ENCODE assay signal across 16 cellular contexts in the genomic region with DNA sequence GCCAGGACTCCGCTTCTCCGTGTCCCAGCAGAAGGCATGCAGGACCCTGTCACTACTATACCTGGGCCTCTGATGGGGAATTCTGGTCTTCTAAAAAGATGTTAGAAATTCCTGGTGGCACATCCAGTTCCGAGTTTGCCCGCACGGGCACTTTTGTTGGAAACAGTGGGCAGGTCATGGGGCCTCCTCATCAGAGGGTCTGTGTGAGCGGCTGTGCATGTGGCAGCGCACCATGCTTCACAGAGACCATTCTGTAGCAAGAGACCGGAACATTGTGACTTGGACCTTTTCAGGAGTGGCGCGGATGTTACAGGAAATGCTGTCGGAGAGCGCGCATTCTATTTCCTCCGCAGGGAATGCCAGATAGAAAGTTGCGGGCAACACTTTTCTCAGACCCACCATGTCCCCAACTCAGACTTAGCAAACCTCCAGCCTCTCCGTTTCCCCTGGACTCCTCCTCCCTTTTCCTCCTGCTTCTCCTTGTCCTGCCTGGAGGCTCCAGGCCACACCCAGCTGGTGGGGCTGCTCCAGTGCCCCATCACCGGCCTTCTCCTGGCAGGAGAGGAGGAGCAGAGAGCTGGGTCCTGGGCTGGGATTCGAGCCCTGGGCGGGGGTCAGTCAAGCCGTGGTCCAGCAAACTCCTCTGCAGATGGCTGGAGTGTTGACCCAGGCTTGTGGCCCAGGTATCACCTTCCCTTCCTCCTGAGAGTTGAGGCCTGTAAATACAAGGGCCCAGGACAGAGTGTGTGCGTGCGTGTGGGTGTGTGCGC. TPM values are rescaled to one million over a fixed set of nuclear protein-coding genes. Genes with fewer than 3 reads are reported as not detected.
DNase-seq lines count a peak whose midpoint lies in the region; ATAC-seq and TF ChIP-seq lines count a peak whose summit lies in the region.
"Had no signal": no experiment of that assay in that cellular context is flagged by ENCODE, and none has a peak within 500 bp of the region (broad histone marks: within the 10 kb centered on the region; RNA-seq: fewer than 3 reads in every experiment).

No MANE protein-coding gene starts in this region.

- H3K4me3 Mint-ChIP-seq in naive thymus-derived CD4-positive, alpha-beta T cell: peak overlapping the region in 1 of 10 donors; percentile 16
- H3K4me3 Mint-ChIP-seq: brain had no signal

- POLR2A ChIA-PET in RWPE1 (lab: Yijun Ruan, JAX; ENCODE audit: low non-redundant PET): no interaction called here
- POLR2A ChIA-PET in naive thymus-derived CD4-positive, alpha-beta T cell (lab: Charles Lee): interaction anchor here (0.6 to 1.4 kb wide), 5 partner anchors 9 to 36 kb away, joined by 3 read pairs; no protein-coding TSS in a partner anchor

- CTCF ChIA-PET in RWPE1 (lab: Yijun Ruan, JAX): no interaction called here
- CTCF ChIA-PET in naive thymus-derived CD4-positive, alpha-beta T cell (lab: Charles Lee): interaction anchor here (0.7 kb wide), 1 partner anchor 20 kb away, joined by 3 read pairs; no protein-coding TSS in a partner anchor

- H3K27ac Mint-ChIP-seq in naive thymus-derived CD4-positive, alpha-beta T cell: peak overlapping the region in 5 of 9 donors; percentile 57 to 80 (median 67)
- H3K27ac Mint-ChIP-seq: activated T-helper 2 cell treated with anti-CD3 and anti-CD28 coated beads, Interferon-gamma antibody, Interleukin-2, Interleukin-4, amounts not matched to agents 10 μg/mL and 5 μg/mL and 100 μg/mL, durations not matched to agents 14 hours and 24 hours and 36 hours had no signal

- H3K36me3 ChIP-seq in colonic mucosa (peaks cover 6% of the 10 kb centered on the region), subcutaneous abdominal adipose tissue (ENCODE audit: control insufficient read depth in 5 of 5, insufficient read depth in 5 of 5, low read length in 5 of 5) (peaks cover 0 to 37% (median 35%) of the 10 kb centered on the region in 5 donors)
- peaks cover 5 to 54% (median 5%) of the 10 kb centered on the region in 3 experiments for H3K36me3 ChIP-seq in naive thymus-derived CD4-positive, alpha-beta T cell (ENCODE audit: control insufficient read depth in 2 of 3, insufficient read depth in 3 of 3, low read length in 3 of 3)

- DNase-seq in RWPE1 (ENCODE audit: low spot score) (no peak), colonic mucosa (no peak), DMS79 (lab: John Stamatoyannopoulos, UW) (no peak), NCI-H1417 (lab: John Stamatoyannopoulos, UW) (no peak)
- DNase-seq in naive thymus-derived CD4-positive, alpha-beta T cell: no peak
- DNase-seq: activated CD4-positive, alpha-beta T cell treated with anti-CD3 and anti-CD28 coated beads for 4 hours; NCI-H1436 treated with DMSO at 0.1 percent for 48 hours; NCI-H446 treated with DMSO at 0.1 percent for 48 hours; OCI-M1; T-helper 1 cell had no signal

- intact Hi-C loops in colonic mucosa (cut with DNase I): no loop called here
- intact Hi-C loops in naive thymus-derived CD4-positive, alpha-beta T cell (cut with micrococcal nuclease): no loop called here

- no peak for ATAC-seq in naive thymus-derived CD4-positive, alpha-beta T cell
- ATAC-seq in HG03460 (IDR thresholded peaks at IDR 0.05; ENCODE audit: unreplicated experiment): no peak
- ATAC-seq: K562 had no signal

- H3K9me3 ChIP-seq in colonic mucosa (no peaks in the 10 kb centered on the region), subcutaneous abdominal adipose tissue (ENCODE audit: control insufficient read depth in 5 of 5, low read length in 5 of 5) (peaks cover 0 to 4% (median 0%) of the 10 kb centered on the region in 5 donors)
- H3K9me3 ChIP-seq in naive thymus-derived CD4-positive, alpha-beta T cell (ENCODE audit: control insufficient read depth in 2 of 3, low read length in 3 of 3): peaks cover 0 to 6% (median 0%) of the 10 kb centered on the region in 3 experiments

- H3K9ac ChIP-seq in colonic mucosa (ENCODE audit: low read depth in 2 of 2, low read length in 2 of 2): no peak overlapping the region
- H3K9ac ChIP-seq in subcutaneous abdominal adipose tissue (ENCODE audit: low read length in 5 of 5): no peak overlapping the region

- H3K27me3 Mint-ChIP-seq in naive thymus-derived CD4-positive, alpha-beta T cell: no peaks in the 10 kb centered on the region
- H3K27me3 Mint-ChIP-seq: brain had no signal

- H3K27ac ChIP-seq in RWPE1: peak overlapping the region; percentile 87
- H3K27ac ChIP-seq in colonic mucosa: peak overlapping the region; percentile 50
- H3K27ac ChIP-seq in naive thymus-derived CD4-positive, alpha-beta T cell (ENCODE audit: low read depth, low read length): peak overlapping the region; percentile 34
- peak overlapping the region; percentile 62 for H3K27ac ChIP-seq in subcutaneous abdominal adipose tissue (ENCODE audit: low read depth, low read length)

- H3K4me1 ChIP-seq in colonic mucosa (peaks cover 18% of the 10 kb centered on the region), subcutaneous abdominal adipose tissue (ENCODE audit: control insufficient read depth in 5 of 5, insufficient read depth in 5 of 5, low read length in 5 of 5) (peaks cover 5 to 66% (median 48%) of the 10 kb centered on the region in 5 donors)
- H3K4me1 ChIP-seq in naive thymus-derived CD4-positive, alpha-beta T cell (ENCODE audit: control insufficient read depth in 2 of 2, insufficient read depth in 2 of 2, low read length in 2 of 2): peaks cover 49 to 57% of the 10 kb centered on the region in 2 donors

- H3K4me1 Mint-ChIP-seq in naive thymus-derived CD4-positive, alpha-beta T cell: peaks cover 47 to 97% (median 77%) of the 10 kb centered on the region in 7 donors

- H3K27me3 ChIP-seq in colonic mucosa: no peaks in the 10 kb centered on the region
- H3K27me3 ChIP-seq in naive thymus-derived CD4-positive, alpha-beta T cell (ENCODE audit: control insufficient read depth in 2 of 2, insufficient read depth in 2 of 2, low read length in 2 of 2): no peaks in the 10 kb centered on the region
- no peaks in the 10 kb centered on the region for H3K27me3 ChIP-seq in subcutaneous abdominal adipose tissue (ENCODE audit: control insufficient read depth in 5 of 5, insufficient read depth in 4 of 5, low read length in 5 of 5)
- H3K27me3 ChIP-seq: BLaER1 treated with 17β-estradiol and CSF1 and Interleukin-3, amounts not matched to agents 10 nM and 100 nM had no signal

- H3K36me3 Mint-ChIP-seq in naive thymus-derived CD4-positive, alpha-beta T cell: peaks cover 7 to 37% (median 13%) of the 10 kb centered on the region in 5 donors

- H3K9me3 Mint-ChIP-seq in naive thymus-derived CD4-positive, alpha-beta T cell: peaks cover 0 to 5% (median 0%) of the 10 kb centered on the region in 11 donors

- H3K4me3 ChIP-seq in colonic mucosa (no peak overlapping the region), subcutaneous abdominal adipose tissue (ENCODE audit: low read depth in 1 of 5, low read length in 5 of 5) (no peak overlapping the region)
- H3K4me3 ChIP-seq in naive thymus-derived CD4-positive, alpha-beta T cell (ENCODE audit: low read length): no peak overlapping the region
- H3K4me3 ChIP-seq: BLaER1 treated with 17β-estradiol and CSF1 and Interleukin-3, amounts not matched to agents 10 nM and 100 nM; K562 had no signal

- no peak for TF ChIP-seq CTCF in RWPE1 (conservative IDR thresholded peaks at IDR 0.05; ENCODE audit: low read depth)
- TF ChIP-seq CTCF in colonic mucosa (IDR thresholded peaks at IDR 0.05): no peak

RNA-seq across cellular contexts. Expression of gene KLF13, which starts 46.6 kb away (rescaled TPM):
- total RNA-seq in colonic mucosa: 10 to 100 TPM; 68.9 to 92.3 TPM
- total RNA-seq in naive thymus-derived CD4-positive, alpha-beta T cell: 100 to 1,000 TPM; 175 to 256 (median 199) TPM
- 10 to 100 TPM; 42.4 to 53.7 TPM for polyA plus RNA-seq in naive thymus-derived CD4-positive, alpha-beta T cell

Comparison
In these comparisons a context has a peak if more than half of its experiments do, and no peak if none do; other contexts are left out.
1. H3K27ac ChIP-seq: peak in every context shown above with its lines; median percentile 87 in RWPE1; 62 in subcutaneous abdominal adipose tissue; 50 in colonic mucosa; 34 in naive thymus-derived CD4-positive, alpha-beta T cell.